1 cellular context compared by ENCODE assay signal in the genomic region with DNA sequence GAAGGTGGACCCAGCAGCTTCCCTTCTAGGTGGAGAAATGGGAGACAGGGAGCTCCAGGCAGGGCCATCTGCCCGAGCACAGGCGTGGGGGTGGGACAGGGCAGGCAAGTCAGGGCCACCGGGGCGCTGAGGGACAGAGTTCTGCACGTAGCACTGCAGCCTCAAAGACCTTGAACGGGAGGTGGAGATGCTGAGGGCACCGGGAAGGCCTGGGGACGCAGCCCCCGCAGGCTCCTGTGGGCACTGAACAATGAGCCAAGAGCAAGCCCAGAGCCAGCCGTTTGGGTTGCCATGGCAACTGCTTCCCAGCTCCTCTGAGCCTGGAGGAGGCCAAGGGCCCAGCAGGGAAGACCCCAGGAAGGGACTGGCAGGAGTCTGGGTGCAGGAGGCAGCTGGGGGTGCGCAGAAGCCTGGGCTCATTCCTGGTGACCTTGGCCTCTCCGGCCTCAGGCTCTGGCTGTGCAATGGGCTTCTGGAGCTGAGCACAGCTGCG.
TF ChIP-seq lines count a peak whose summit lies in the region.

No MANE protein-coding gene starts in this region.

TF ChIP-seq in HepG2, 621 proteins besides CTCF, POLR2A, EP300 and RAD21 (continues in another document):
- TF ChIP-seq GZF1 (CRISPR knock-in tag; IDR thresholded peaks at IDR 0.05) (no peak), ZFY (CRISPR knock-in tag; IDR thresholded peaks at IDR 0.05) (0 out of 2 replicates have a peak, but pooled peaks have one; percentile 28), ZNF788 (CRISPR knock-in tag; IDR thresholded peaks at IDR 0.05; ENCODE audit: borderline replicate concordance) (peak; percentile 60; the same call in 1 of the 2 replicates), SALL1 (CRISPR knock-in tag; IDR thresholded peaks at IDR 0.05) (peak; percentile 65; the same call in 1 of the 2 replicates), ZNF660 (CRISPR knock-in tag; IDR thresholded peaks at IDR 0.05; ENCODE audit: borderline replicate concordance, low read depth) (no peak), ZNF101 (CRISPR knock-in tag; IDR thresholded peaks at IDR 0.05; ENCODE audit: borderline replicate concordance, low read depth) (no peak), DR1 (CRISPR knock-in tag; IDR thresholded peaks at IDR 0.05) (no peak), ZNF333 (CRISPR knock-in tag; IDR thresholded peaks at IDR 0.05; ENCODE audit: borderline replicate concordance) (no peak), HDAC1 (CRISPR knock-in tag; IDR thresholded peaks at IDR 0.05) (peak; percentile 33; the same call in 1 of the 2 replicates), ZNF121 (CRISPR knock-in tag; IDR thresholded peaks at IDR 0.05) (peak; percentile 99), RARG (CRISPR knock-in tag; IDR thresholded peaks at IDR 0.05; ENCODE audit: low read depth) (no peak), NCOA1 (CRISPR knock-in tag; IDR thresholded peaks at IDR 0.05) (no peak), ZSCAN30 (CRISPR knock-in tag; IDR thresholded peaks at IDR 0.05) (no peak), ZNF44 (CRISPR knock-in tag; IDR thresholded peaks at IDR 0.05) (no peak), TAF1 (CRISPR knock-in tag; IDR thresholded peaks at IDR 0.05) (no peak), RARA (CRISPR knock-in tag; IDR thresholded peaks at IDR 0.05) (peak; percentile 50; the same call in 1 of the 2 replicates), ZNF891 (CRISPR knock-in tag; IDR thresholded peaks at IDR 0.05) (peak; percentile 24; the same call in 1 of the 2 replicates), SAP130 (CRISPR knock-in tag; IDR thresholded peaks at IDR 0.05; ENCODE audit: low read depth) (peak; percentile 38; the same call in 1 of the 2 replicates), ZNF792 (CRISPR knock-in tag; IDR thresholded peaks at IDR 0.05) (no peak), RNF2 (conservative IDR thresholded peaks at IDR 0.05; ENCODE audit: low read depth) (no peak), ZNF850 (CRISPR knock-in tag; conservative IDR thresholded peaks at IDR 0.05) (no peak), ZNF629 (CRISPR knock-in tag; conservative IDR thresholded peaks at IDR 0.05) (peak; percentile 87), PHB2 (IDR thresholded peaks at IDR 0.05; ENCODE audit: partially characterized antibody) (no peak), ZFX (CRISPR knock-in tag; IDR thresholded peaks at IDR 0.05; ENCODE audit: low read depth) (peak; percentile 27; the same call in 1 of the 2 replicates)
- TF ChIP-seq, protein P1, sequence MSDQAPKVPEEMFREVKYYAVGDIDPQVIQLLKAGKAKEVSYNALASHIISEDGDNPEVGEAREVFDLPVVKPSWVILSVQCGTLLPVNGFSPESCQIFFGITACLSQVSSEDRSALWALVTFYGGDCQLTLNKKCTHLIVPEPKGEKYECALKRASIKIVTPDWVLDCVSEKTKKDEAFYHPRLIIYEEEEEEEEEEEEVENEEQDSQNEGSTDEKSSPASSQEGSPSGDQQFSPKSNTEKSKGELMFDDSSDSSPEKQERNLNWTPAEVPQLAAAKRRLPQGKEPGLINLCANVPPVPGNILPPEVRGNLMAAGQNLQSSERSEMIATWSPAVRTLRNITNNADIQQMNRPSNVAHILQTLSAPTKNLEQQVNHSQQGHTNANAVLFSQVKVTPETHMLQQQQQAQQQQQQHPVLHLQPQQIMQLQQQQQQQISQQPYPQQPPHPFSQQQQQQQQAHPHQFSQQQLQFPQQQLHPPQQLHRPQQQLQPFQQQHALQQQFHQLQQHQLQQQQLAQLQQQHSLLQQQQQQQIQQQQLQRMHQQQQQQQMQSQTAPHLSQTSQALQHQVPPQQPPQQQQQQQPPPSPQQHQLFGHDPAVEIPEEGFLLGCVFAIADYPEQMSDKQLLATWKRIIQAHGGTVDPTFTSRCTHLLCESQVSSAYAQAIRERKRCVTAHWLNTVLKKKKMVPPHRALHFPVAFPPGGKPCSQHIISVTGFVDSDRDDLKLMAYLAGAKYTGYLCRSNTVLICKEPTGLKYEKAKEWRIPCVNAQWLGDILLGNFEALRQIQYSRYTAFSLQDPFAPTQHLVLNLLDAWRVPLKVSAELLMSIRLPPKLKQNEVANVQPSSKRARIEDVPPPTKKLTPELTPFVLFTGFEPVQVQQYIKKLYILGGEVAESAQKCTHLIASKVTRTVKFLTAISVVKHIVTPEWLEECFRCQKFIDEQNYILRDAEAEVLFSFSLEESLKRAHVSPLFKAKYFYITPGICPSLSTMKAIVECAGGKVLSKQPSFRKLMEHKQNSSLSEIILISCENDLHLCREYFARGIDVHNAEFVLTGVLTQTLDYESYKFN (CRISPR knock-in tag; conservative IDR thresholded peaks at IDR 0.05) = peak; percentile 70
- TF ChIP-seq, protein P2, sequence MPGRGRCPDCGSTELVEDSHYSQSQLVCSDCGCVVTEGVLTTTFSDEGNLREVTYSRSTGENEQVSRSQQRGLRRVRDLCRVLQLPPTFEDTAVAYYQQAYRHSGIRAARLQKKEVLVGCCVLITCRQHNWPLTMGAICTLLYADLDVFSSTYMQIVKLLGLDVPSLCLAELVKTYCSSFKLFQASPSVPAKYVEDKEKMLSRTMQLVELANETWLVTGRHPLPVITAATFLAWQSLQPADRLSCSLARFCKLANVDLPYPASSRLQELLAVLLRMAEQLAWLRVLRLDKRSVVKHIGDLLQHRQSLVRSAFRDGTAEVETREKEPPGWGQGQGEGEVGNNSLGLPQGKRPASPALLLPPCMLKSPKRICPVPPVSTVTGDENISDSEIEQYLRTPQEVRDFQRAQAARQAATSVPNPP (CRISPR knock-in tag; IDR thresholded peaks at IDR 0.05) = no peak
- TF ChIP-seq, protein P3, sequence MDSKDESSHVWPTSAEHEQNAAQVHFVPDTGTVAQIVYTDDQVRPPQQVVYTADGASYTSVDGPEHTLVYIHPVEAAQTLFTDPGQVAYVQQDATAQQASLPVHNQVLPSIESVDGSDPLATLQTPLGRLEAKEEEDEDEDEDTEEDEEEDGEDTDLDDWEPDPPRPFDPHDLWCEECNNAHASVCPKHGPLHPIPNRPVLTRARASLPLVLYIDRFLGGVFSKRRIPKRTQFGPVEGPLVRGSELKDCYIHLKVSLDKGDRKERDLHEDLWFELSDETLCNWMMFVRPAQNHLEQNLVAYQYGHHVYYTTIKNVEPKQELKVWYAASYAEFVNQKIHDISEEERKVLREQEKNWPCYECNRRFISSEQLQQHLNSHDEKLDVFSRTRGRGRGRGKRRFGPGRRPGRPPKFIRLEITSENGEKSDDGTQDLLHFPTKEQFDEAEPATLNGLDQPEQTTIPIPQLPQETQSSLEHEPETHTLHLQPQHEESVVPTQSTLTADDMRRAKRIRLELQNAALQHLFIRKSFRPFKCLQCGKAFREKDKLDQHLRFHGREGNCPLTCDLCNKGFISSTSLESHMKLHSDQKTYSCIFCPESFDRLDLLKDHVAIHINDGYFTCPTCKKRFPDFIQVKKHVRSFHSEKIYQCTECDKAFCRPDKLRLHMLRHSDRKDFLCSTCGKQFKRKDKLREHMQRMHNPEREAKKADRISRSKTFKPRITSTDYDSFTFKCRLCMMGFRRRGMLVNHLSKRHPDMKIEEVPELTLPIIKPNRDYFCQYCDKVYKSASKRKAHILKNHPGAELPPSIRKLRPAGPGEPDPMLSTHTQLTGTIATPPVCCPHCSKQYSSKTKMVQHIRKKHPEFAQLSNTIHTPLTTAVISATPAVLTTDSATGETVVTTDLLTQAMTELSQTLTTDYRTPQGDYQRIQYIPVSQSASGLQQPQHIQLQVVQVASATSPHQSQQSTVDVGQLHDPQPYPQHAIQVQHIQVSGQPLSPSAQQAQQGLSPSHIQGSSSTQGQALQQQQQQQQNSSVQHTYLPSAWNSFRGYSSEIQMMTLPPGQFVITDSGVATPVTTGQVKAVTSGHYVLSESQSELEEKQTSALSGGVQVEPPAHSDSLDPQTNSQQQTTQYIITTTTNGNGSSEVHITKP (CRISPR knock-in tag; IDR thresholded peaks at IDR 0.05; ENCODE audit: low read depth) = no peak
- TF ChIP-seq, protein P4, sequence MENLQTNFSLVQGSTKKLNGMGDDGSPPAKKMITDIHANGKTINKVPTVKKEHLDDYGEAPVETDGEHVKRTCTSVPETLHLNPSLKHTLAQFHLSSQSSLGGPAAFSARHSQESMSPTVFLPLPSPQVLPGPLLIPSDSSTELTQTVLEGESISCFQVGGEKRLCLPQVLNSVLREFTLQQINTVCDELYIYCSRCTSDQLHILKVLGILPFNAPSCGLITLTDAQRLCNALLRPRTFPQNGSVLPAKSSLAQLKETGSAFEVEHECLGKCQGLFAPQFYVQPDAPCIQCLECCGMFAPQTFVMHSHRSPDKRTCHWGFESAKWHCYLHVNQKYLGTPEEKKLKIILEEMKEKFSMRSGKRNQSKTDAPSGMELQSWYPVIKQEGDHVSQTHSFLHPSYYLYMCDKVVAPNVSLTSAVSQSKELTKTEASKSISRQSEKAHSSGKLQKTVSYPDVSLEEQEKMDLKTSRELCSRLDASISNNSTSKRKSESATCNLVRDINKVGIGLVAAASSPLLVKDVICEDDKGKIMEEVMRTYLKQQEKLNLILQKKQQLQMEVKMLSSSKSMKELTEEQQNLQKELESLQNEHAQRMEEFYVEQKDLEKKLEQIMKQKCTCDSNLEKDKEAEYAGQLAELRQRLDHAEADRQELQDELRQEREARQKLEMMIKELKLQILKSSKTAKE (CRISPR knock-in tag; IDR thresholded peaks at IDR 0.05; ENCODE audit: borderline replicate concordance) = no peak
- TF ChIP-seq, protein P5, sequence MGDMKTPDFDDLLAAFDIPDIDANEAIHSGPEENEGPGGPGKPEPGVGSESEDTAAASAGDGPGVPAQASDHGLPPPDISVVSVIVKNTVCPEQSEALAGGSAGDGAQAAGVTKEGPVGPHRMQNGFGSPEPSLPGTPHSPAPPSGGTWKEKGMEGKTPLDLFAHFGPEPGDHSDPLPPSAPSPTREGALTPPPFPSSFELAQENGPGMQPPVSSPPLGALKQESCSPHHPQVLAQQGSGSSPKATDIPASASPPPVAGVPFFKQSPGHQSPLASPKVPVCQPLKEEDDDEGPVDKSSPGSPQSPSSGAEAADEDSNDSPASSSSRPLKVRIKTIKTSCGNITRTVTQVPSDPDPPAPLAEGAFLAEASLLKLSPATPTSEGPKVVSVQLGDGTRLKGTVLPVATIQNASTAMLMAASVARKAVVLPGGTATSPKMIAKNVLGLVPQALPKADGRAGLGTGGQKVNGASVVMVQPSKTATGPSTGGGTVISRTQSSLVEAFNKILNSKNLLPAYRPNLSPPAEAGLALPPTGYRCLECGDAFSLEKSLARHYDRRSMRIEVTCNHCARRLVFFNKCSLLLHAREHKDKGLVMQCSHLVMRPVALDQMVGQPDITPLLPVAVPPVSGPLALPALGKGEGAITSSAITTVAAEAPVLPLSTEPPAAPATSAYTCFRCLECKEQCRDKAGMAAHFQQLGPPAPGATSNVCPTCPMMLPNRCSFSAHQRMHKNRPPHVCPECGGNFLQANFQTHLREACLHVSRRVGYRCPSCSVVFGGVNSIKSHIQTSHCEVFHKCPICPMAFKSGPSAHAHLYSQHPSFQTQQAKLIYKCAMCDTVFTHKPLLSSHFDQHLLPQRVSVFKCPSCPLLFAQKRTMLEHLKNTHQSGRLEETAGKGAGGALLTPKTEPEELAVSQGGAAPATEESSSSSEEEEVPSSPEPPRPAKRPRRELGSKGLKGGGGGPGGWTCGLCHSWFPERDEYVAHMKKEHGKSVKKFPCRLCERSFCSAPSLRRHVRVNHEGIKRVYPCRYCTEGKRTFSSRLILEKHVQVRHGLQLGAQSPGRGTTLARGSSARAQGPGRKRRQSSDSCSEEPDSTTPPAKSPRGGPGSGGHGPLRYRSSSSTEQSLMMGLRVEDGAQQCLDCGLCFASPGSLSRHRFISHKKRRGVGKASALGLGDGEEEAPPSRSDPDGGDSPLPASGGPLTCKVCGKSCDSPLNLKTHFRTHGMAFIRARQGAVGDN (CRISPR knock-in tag; IDR thresholded peaks at IDR 0.05) = peak; percentile 81
- TF ChIP-seq, protein P6, sequence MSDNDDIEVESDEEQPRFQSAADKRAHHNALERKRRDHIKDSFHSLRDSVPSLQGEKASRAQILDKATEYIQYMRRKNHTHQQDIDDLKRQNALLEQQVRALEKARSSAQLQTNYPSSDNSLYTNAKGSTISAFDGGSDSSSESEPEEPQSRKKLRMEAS (IDR thresholded peaks at IDR 0.05) = 0 out of 2 replicates have a peak, but pooled peaks have one; percentile 31
- TF ChIP-seq, protein P7, sequence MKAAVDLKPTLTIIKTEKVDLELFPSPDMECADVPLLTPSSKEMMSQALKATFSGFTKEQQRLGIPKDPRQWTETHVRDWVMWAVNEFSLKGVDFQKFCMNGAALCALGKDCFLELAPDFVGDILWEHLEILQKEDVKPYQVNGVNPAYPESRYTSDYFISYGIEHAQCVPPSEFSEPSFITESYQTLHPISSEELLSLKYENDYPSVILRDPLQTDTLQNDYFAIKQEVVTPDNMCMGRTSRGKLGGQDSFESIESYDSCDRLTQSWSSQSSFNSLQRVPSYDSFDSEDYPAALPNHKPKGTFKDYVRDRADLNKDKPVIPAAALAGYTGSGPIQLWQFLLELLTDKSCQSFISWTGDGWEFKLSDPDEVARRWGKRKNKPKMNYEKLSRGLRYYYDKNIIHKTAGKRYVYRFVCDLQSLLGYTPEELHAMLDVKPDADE (CRISPR knock-in tag; IDR thresholded peaks at IDR 0.05) = no peak
- TF ChIP-seq, protein P8, sequence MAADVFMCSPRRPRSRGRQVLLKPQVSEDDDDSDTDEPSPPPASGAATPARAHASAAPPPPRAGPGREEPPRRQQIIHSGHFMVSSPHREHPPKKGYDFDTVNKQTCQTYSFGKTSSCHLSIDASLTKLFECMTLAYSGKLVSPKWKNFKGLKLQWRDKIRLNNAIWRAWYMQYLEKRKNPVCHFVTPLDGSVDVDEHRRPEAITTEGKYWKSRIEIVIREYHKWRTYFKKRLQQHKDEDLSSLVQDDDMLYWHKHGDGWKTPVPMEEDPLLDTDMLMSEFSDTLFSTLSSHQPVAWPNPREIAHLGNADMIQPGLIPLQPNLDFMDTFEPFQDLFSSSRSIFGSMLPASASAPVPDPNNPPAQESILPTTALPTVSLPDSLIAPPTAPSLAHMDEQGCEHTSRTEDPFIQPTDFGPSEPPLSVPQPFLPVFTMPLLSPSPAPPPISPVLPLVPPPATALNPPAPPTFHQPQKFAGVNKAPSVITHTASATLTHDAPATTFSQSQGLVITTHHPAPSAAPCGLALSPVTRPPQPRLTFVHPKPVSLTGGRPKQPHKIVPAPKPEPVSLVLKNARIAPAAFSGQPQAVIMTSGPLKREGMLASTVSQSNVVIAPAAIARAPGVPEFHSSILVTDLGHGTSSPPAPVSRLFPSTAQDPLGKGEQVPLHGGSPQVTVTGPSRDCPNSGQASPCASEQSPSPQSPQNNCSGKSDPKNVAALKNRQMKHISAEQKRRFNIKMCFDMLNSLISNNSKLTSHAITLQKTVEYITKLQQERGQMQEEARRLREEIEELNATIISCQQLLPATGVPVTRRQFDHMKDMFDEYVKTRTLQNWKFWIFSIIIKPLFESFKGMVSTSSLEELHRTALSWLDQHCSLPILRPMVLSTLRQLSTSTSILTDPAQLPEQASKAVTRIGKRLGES (CRISPR knock-in tag; IDR thresholded peaks at IDR 0.05; ENCODE audit: borderline replicate concordance) = no peak
